In the genomic region with DNA sequence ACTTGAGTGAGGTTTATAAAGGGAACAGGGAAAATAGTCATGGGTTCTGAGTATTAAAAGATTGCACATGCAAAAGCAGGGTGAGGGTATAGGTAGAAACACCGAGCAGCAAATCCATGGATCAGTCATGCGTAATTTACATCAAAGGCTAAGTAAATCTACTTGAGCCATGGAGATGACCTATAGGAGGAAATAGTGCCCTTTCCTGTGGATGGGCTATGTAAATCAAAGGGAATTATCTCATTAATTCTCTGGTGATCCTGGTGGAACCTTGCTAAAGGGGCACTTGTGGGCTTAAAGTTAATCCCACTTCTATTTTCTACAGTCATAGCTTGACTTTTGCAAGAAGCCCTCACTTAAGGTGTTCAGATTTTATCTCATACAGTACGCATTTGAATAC, we compare ENCODE assay signal across 19 cellular contexts. TPM values are rescaled to one million over a fixed set of nuclear protein-coding genes. Genes with fewer than 3 reads are reported as not detected.
DNase-seq lines count a peak whose midpoint lies in the region; ATAC-seq and TF ChIP-seq lines count a peak whose summit lies in the region.
"Had no signal": no experiment of that assay in that cellular context is flagged by ENCODE, and none has a peak within 500 bp of the region (broad histone marks: within the 10 kb centered on the region; RNA-seq: fewer than 3 reads in every experiment).

No MANE protein-coding gene starts in this region.

- TF ChIP-seq CTCF in CD4-positive, alpha-beta T cell (IDR thresholded peaks at IDR 0.05): no peak
- TF ChIP-seq CTCF in RWPE2 (IDR thresholded peaks at IDR 0.05; ENCODE audit: poor library complexity, severe bottlenecking): no peak
- no peak for TF ChIP-seq CTCF in GM20000 (IDR thresholded peaks at IDR 0.05; ENCODE audit: extremely low read depth, missing control alignments)
- no peak for TF ChIP-seq CTCF in BE2C (IDR thresholded peaks at IDR 0.05; ENCODE audit: low read depth, low read length)

- no peak for ATAC-seq in CD4-positive, alpha-beta T cell (ENCODE audit: poor library complexity)
- ATAC-seq in RWPE2 (ENCODE audit: low read depth) (no peak), left colon (no peak)
- ATAC-seq: CD8-positive, alpha-beta T cell had no signal

- H3K27me3 ChIP-seq in CD4-positive, alpha-beta T cell (ENCODE audit: control insufficient read depth, insufficient read depth, low read length): no peaks in the 10 kb centered on the region
- H3K27me3 ChIP-seq in RWPE2 (ENCODE audit: insufficient read depth, poor library complexity, severe bottlenecking): no peaks in the 10 kb centered on the region
- H3K27me3 ChIP-seq in BE2C: no peaks in the 10 kb centered on the region
- H3K27me3 ChIP-seq: BLaER1 treated with 17β-estradiol and CSF1 and Interleukin-3, amounts not matched to agents 10 nM and 100 nM; Peyer's patch had no signal

- H3K4me3 Mint-ChIP-seq in CD4-positive, alpha-beta T cell: no peak overlapping the region
- H3K4me3 Mint-ChIP-seq: CD8-positive, alpha-beta T cell; IgD-negative memory B cell; T-helper 1 cell treated with Interleukin-12 subunit alpha and Interleukin-12 subunit beta and Interleukin-4 antibody, amounts not matched to agents 30 μg/mL and 1 μg/mL, for 36 hours had no signal

- peaks cover 30% of the 10 kb centered on the region for H3K4me1 Mint-ChIP-seq in CD4-positive, alpha-beta T cell (ENCODE audit: low read depth)
- H3K4me1 Mint-ChIP-seq: IgD-negative memory B cell had no signal

- no peaks in the 10 kb centered on the region for H3K9me3 Mint-ChIP-seq in CD4-positive, alpha-beta T cell
- H3K9me3 Mint-ChIP-seq: CD8-positive, alpha-beta T cell; IgD-negative memory B cell had no signal

- POLR2A ChIA-PET in CD4-positive, alpha-beta T cell (lab: Charles Lee): interaction anchor here (1.2 kb wide), 1 partner anchor 55 kb away, joined by 4 read pairs; a partner anchor contains a TSS

- H3K4me1 ChIP-seq in RWPE2 (ENCODE audit: insufficient read depth, poor library complexity, severe bottlenecking): peaks cover 36% of the 10 kb centered on the region
- no peaks in the 10 kb centered on the region; the same call in 1 of the 2 replicates for H3K4me1 ChIP-seq in BE2C
- H3K4me1 ChIP-seq: BLaER1 treated with 17β-estradiol and CSF1 and Interleukin-3, amounts not matched to agents 10 nM and 100 nM; Peyer's patch; SJSA1 had no signal

- intact Hi-C loops in CD4-positive, alpha-beta T cell (cut with DNase I, micrococcal nuclease): loop anchor here in 1 of 2 experiments (10.0 kb wide), 1 partner anchor 49 kb away; no protein-coding TSS in a partner anchor
- intact Hi-C loops in left colon (cut with DNase I, micrococcal nuclease): no loop called here

- H3K27ac ChIP-seq in CD4-positive, alpha-beta T cell (ENCODE audit: low read depth, low read length): no peak overlapping the region
- peak overlapping the region; percentile 67 for H3K27ac ChIP-seq in RWPE2 (ENCODE audit: poor library complexity, severe bottlenecking)
- H3K27ac ChIP-seq: BLaER1 treated with 17β-estradiol and CSF1 and Interleukin-3, amounts not matched to agents 10 nM and 100 nM; Peyer's patch; SJSA1 had no signal

- H3K36me3 ChIP-seq in RWPE2 (ENCODE audit: low read depth) (no peaks in the 10 kb centered on the region), BE2C (no peaks in the 10 kb centered on the region)
- H3K36me3 ChIP-seq: BLaER1 treated with 17β-estradiol and CSF1 and Interleukin-3, amounts not matched to agents 10 nM and 100 nM; Peyer's patch; SJSA1 had no signal

- peaks cover 20% of the 10 kb centered on the region for H3K36me3 Mint-ChIP-seq in CD4-positive, alpha-beta T cell (ENCODE audit: low read depth)

- no peak for DNase-seq in CD4-positive, alpha-beta T cell
- DNase-seq in NCI-H524 (lab: John Stamatoyannopoulos, UW) (peak; percentile 22 to 78), RWPE2 (ENCODE audit: low spot score) (no peak), left kidney (ENCODE audit: low read depth, low spot score) (peak; percentile 63), GM20000 (ENCODE audit: low spot score) (no peak), BE2C (no peak), left colon (no peak)
- DNase-seq: ACHN; CD8-positive, alpha-beta T cell; MV-4-11; NCI-H1105 treated with DMSO at 0.1 percent for 48 hours; NCI-H2029 treated with DMSO at 0.1 percent for 48 hours; NCI-H226; NCI-H774; Peyer's patch had no signal

- no peaks in the 10 kb centered on the region for H3K9me3 ChIP-seq in CD4-positive, alpha-beta T cell (ENCODE audit: control insufficient read depth, low read length)
- H3K9me3 ChIP-seq in RWPE2 (ENCODE audit: severe bottlenecking) (no peaks in the 10 kb centered on the region), BE2C (no peaks in the 10 kb centered on the region)
- H3K9me3 ChIP-seq: BLaER1 treated with 17β-estradiol and CSF1 and Interleukin-3, amounts not matched to agents 10 nM and 100 nM; Peyer's patch; SJSA1 had no signal

- CTCF ChIA-PET in CD4-positive, alpha-beta T cell (lab: Charles Lee): no interaction called here

- H3K27me3 Mint-ChIP-seq in CD4-positive, alpha-beta T cell: no peaks in the 10 kb centered on the region
- H3K27me3 Mint-ChIP-seq: IgD-negative memory B cell had no signal

- H3K27ac Mint-ChIP-seq in CD4-positive, alpha-beta T cell: peak overlapping the region; percentile 7
- H3K27ac Mint-ChIP-seq: CD8-positive, alpha-beta T cell; IgD-negative memory B cell; T-helper 1 cell treated with Interleukin-12 subunit alpha and Interleukin-12 subunit beta and Interleukin-4 antibody, amounts not matched to agents 30 μg/mL and 1 μg/mL, for 36 hours had no signal

- H3K4me3 ChIP-seq in RWPE2 (ENCODE audit: severe bottlenecking) (no peak overlapping the region), BE2C (ENCODE audit: low read depth, low read length) (no peak overlapping the region)
- H3K4me3 ChIP-seq: BLaER1 treated with 17β-estradiol and CSF1 and Interleukin-3, amounts not matched to agents 10 nM and 100 nM; Peyer's patch; SJSA1 had no signal

RNA-seq across cellular contexts. Expression of a gene that starts 54.4 kb away (rescaled TPM):
- 100 to 1,000 TPM; 143 to 146 TPM for total RNA-seq in CD4-positive, alpha-beta T cell
- polyA plus RNA-seq in BE2C (2012; ENCODE audit: insufficient read depth, insufficient read length, low read depth): 29.9 TPM
- total RNA-seq in left colon: 1 to 10 TPM; 6.6 to 9.1 TPM
- total RNA-seq: SJSA1 had no signal

Comparison
In these comparisons a context has a peak if more than half of its experiments do, and no peak if none do; other contexts are left out.
1. DNase-seq: peak in NCI-H524 (2 of 2) and left kidney (single experiment); none in CD4-positive, alpha-beta T cell (0 of 10), RWPE2 (single experiment), GM20000 (single experiment), BE2C (single experiment) and left colon (0 of 2).
2. RNA of a gene that starts 54.4 kb away (total RNA-seq): 143 to 146 TPM in CD4-positive, alpha-beta T cell; 6.6 to 9.1 TPM in left colon; every median in the first group is over 10 times any median in the second.